Comparison of ENCODE assay signal across 1 cellular context in the genomic region with DNA sequence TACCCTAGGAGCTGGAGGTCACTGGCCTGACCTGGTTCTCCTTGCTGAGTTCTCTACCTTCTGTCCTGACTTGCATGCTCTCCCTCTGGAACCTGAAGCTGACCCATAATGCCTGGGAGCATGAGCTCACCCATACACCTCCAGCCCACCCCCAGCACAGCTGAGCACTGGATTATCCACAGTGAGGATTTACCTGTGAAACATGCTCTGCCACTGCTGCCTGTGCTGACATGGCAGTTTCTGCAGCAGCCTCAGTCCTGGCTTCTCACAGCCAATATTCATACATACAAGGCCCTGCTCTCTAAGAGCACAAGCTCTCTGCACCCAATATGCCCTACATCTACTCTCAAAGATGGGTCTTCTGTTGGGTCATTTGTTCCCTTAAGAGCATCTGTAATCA.
A peak's percentile ranks its signal among the peaks of the same experiment; 100 is the strongest.
TF ChIP-seq lines count a peak whose summit lies in the region.

No MANE protein-coding gene starts in this region.

TF ChIP-seq in K562, 482 proteins besides CTCF, POLR2A, EP300 and RAD21:
- TF ChIP-seq, protein P1, sequence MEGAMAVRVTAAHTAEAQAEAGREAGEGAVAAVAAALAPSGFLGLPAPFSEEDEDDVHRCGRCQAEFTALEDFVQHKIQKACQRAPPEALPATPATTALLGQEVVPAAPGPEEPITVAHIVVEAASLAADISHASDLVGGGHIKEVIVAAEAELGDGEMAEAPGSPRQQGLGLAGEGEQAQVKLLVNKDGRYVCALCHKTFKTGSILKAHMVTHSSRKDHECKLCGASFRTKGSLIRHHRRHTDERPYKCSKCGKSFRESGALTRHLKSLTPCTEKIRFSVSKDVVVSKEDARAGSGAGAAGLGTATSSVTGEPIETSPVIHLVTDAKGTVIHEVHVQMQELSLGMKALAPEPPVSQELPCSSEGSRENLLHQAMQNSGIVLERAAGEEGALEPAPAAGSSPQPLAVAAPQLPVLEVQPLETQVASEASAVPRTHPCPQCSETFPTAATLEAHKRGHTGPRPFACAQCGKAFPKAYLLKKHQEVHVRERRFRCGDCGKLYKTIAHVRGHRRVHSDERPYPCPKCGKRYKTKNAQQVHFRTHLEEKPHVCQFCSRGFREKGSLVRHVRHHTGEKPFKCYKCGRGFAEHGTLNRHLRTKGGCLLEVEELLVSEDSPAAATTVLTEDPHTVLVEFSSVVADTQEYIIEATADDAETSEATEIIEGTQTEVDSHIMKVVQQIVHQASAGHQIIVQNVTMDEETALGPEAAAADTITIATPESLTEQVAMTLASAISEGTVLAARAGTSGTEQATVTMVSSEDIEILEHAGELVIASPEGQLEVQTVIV (CRISPR knock-in tag; IDR thresholded peaks at IDR 0.05; ENCODE audit: borderline replicate concordance), result no peak
- peak; percentile 69 for TF ChIP-seq ZNF316 (IDR thresholded peaks at IDR 0.05)
- TF ChIP-seq C11orf30 (IDR thresholded peaks at IDR 0.05; ENCODE audit: low read depth), result peak; percentile 63; the same call in 1 of the 2 replicates
- TF ChIP-seq SMARCE1 (IDR thresholded peaks at IDR 0.05), result no peak
- peak; percentile 55; the same call in 1 of the 2 replicates for TF ChIP-seq MAFK (IDR thresholded peaks at IDR 0.05; ENCODE audit: low read length)
- no peak for TF ChIP-seq ARHGAP35 (IDR thresholded peaks at IDR 0.05; ENCODE audit: partially characterized antibody)
- TF ChIP-seq ZNF431 (CRISPR knock-in tag; IDR thresholded peaks at IDR 0.05), result no peak
- 0 out of 2 replicates have a peak, but pooled peaks have one; percentile 28 for TF ChIP-seq MAFF (IDR thresholded peaks at IDR 0.05; ENCODE audit: low read length)
- peak; percentile 57 for TF ChIP-seq MAFG (tag; conservative IDR thresholded peaks at IDR 0.05)
- TF ChIP-seq ZSCAN32 (CRISPR knock-in tag; IDR thresholded peaks at IDR 0.05), result no peak
